ENCODE assay signal across 10 cellular contexts in the genomic region with DNA sequence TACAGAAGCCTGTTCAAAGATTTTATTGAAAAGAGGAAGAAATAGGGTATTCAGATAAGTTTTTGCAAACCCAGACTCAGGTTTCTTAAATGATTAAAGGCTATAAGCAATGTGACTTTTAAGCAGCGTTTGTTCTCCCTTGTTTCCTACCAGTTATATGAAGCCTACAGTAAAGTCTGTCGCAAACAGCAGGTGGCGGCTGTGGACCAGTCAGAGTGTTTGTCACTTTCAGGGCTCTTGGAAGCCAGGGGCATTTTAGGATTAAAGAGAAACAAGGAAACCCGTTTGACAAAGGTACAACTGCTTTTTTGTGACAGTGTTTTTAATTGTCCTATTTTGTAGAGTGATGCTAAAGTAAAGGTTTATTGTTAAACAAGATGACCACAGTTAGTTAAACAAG. TPM values are rescaled to one million over a fixed set of nuclear protein-coding genes. Genes with fewer than 3 reads are reported as not detected.
A peak's percentile ranks its signal among the peaks of the same experiment; 100 is the strongest.
DNase-seq lines count a peak whose midpoint lies in the region; ATAC-seq and TF ChIP-seq lines count a peak whose summit lies in the region.
"Had no signal": no experiment of that assay in that cellular context is flagged by ENCODE, and none has a peak within 500 bp of the region (broad histone marks: within the 10 kb centered on the region; RNA-seq: fewer than 3 reads in every experiment).

No MANE protein-coding gene starts in this region.

- H3K4me2 ChIP-seq in PC-3 (ENCODE audit: low read length) = no peak overlapping the region

- peak; percentile 46; the same call in 1 of the 2 replicates for TF ChIP-seq CTCF in PC-3 (conservative IDR thresholded peaks at IDR 0.05; ENCODE audit: low read depth, low read length)
- TF ChIP-seq CTCF in foreskin keratinocyte (conservative IDR thresholded peaks at IDR 0.05) = peak; percentile 47
- TF ChIP-seq CTCF in stomach (IDR thresholded peaks at IDR 0.05) = peak in 3 of 7 experiments; percentile 14 to 60 (median 56)

- BruUV-seq in PC-3 (replicated peaks; lab: Mats Ljungman, UMichigan) = no TSS peak

- H3K27me3 Mint-ChIP-seq in activated T-cell treated with anti-CD3 and anti-CD28 coated beads, Interleukin-2, amount 50 U/mL, for 4 hours (ENCODE audit: low read depth) = no peaks in the 10 kb centered on the region

- H3K4me1 ChIP-seq in PC-3 (ENCODE audit: insufficient read depth, low read length) (peaks cover 6% of the 10 kb centered on the region; the same call in 1 of the 2 replicates), foreskin keratinocyte (peaks cover 14% of the 10 kb centered on the region), stomach (peaks cover 10 to 27% (median 19%) of the 10 kb centered on the region in 4 donors)

- H3K27ac ChIP-seq in PC-3 (ENCODE audit: low read length) (no peak overlapping the region), foreskin keratinocyte (no peak overlapping the region), stomach (no peak overlapping the region)
- H3K27ac ChIP-seq: dorsolateral prefrontal cortex had no signal

- TF ChIP-seq EP300 in stomach (IDR thresholded peaks at IDR 0.05) = no peak

- no peak overlapping the region for H3K4me3 Mint-ChIP-seq in activated T-cell treated with anti-CD3 and anti-CD28 coated beads, Interleukin-2, amount 50 U/mL, for 4 hours

- H3K79me2 ChIP-seq in PC-3 (ENCODE audit: low read length) = 0 out of 2 replicates have a peak, but pooled peaks cover 4% of the 10 kb centered on the region

- H3K4me1 Mint-ChIP-seq in activated T-cell treated with anti-CD3 and anti-CD28 coated beads, Interleukin-2, amount 50 U/mL, for 4 hours (ENCODE audit: low read depth) = peaks cover 13% of the 10 kb centered on the region

- intact Hi-C loops in PC-3 (cut with micrococcal nuclease) (loop anchor here (5.0 kb wide), 3 partner anchors 41 to 261 kb away; a partner anchor contains a TSS), stomach (cut with DNase I; ENCODE audit: low total_unique reads) (no loop called here)

- H3K4me3 ChIP-seq in PC-3 (ENCODE audit: low read length) = no peak overlapping the region
- H3K4me3 ChIP-seq in stomach = no peak overlapping the region
- H3K4me3 ChIP-seq: dorsolateral prefrontal cortex had no signal

- peaks cover 2% of the 10 kb centered on the region for H3K36me3 Mint-ChIP-seq in activated T-cell treated with anti-CD3 and anti-CD28 coated beads, Interleukin-2, amount 50 U/mL, for 4 hours (ENCODE audit: insufficient read depth)

- no peak overlapping the region for H3K9ac ChIP-seq in PC-3 (ENCODE audit: low read length)

- H3K9me2 ChIP-seq in PC-3 (replicated peaks; ENCODE audit: low read length) = no peaks in the 10 kb centered on the region

- H4K20me1 ChIP-seq in PC-3 (ENCODE audit: low read length) = peaks cover 5% of the 10 kb centered on the region; the same call in 1 of the 2 replicates

- 42 to 56% (median 46%) methylated on average over 4 of the region's 4 CpGs for WGBS in stomach, 5 donors

- H3K27me3 ChIP-seq in PC-3 (ENCODE audit: low read length) (no peaks in the 10 kb centered on the region), foreskin keratinocyte (no peaks in the 10 kb centered on the region), stomach (no peaks in the 10 kb centered on the region)
- H3K27me3 ChIP-seq: dorsolateral prefrontal cortex had no signal

- ATAC-seq in PC-3 (no peak), foreskin keratinocyte (no peak), HG02973 (IDR thresholded peaks at IDR 0.05; ENCODE audit: unreplicated experiment) (no peak)
- ATAC-seq in activated T-cell treated with anti-CD3 and anti-CD28 coated beads, Interleukin-2, amount 50 U/mL, for 4 hours = no peak

- no peaks in the 10 kb centered on the region for H3F3A ChIP-seq in PC-3 (ENCODE audit: low read length, unreplicated experiment)

- no peaks in the 10 kb centered on the region for H3K9me3 Mint-ChIP-seq in activated T-cell treated with anti-CD3 and anti-CD28 coated beads, Interleukin-2, amount 50 U/mL, for 4 hours

- POLR2A ChIA-PET in PC-3 (lab: Charles Lee; ENCODE audit: unreplicated experiment) = no interaction called here

- H2AFZ ChIP-seq in PC-3 (ENCODE audit: low read length) = no peak overlapping the region

- DNase-seq in SIG-M5 treated with dmso at 0.1 percent for 504 hours (lab: John Stamatoyannopoulos, UW; ENCODE audit: unreplicated experiment) (peak; percentile 42), SIG-M5 (lab: John Stamatoyannopoulos, UW) (no peak), PC-3 (peak; percentile 25), foreskin keratinocyte (no peak), stomach (peak; percentile 64), NCI-H146 (lab: John Stamatoyannopoulos, UW) (no peak)
- no peak for DNase-seq in activated T-cell treated with anti-CD3 and anti-CD28 coated beads, Interleukin-2, amount 50 U/mL, for 4 hours
- DNase-seq: dorsolateral prefrontal cortex, nucleus accumbens had no signal

- H3K9me3 ChIP-seq in PC-3 (ENCODE audit: low read length) (no peaks in the 10 kb centered on the region), stomach (no peaks in the 10 kb centered on the region)

- no peak for TF ChIP-seq POLR2A in stomach (IDR thresholded peaks at IDR 0.05)

- H3K36me3 ChIP-seq in PC-3 (ENCODE audit: low read depth, low read length) = peaks cover 44% of the 10 kb centered on the region
- no peaks in the 10 kb centered on the region for H3K36me3 ChIP-seq in stomach

- CTCF ChIA-PET in PC-3 (lab: Charles Lee) = interaction anchor here (0.7 kb wide), 1 partner anchor 149 kb away, joined by 4 read pairs; no protein-coding TSS in a partner anchor

RNA-seq across cellular contexts. Expression of a gene that starts 7.7 kb away (rescaled TPM):
- total RNA-seq in PC-3 (2014; rRNA removed) = 19.6 and 23.8 TPM in 2 replicates
- total RNA-seq in foreskin keratinocyte = 26.4 and 28.4 TPM in 2 replicates
- polyA plus RNA-seq in foreskin keratinocyte = 21.6 and 22.4 TPM in 2 replicates
- total RNA-seq in stomach = 10 to 100 TPM; 14.3 to 40.8 (median 24.6) TPM
- 10 to 100 TPM; 11.2 to 20.0 (median 17.1) TPM for polyA plus RNA-seq in stomach
- 10 to 100 TPM; 46.5 to 61.9 (median 48.7) TPM for total RNA-seq in activated T-cell treated with anti-CD3 and anti-CD28 coated beads, Interleukin-2, amount 50 U/mL, for 4 hours

RNA-seq across cellular contexts. Expression of a gene that starts 13.6 kb away (rescaled TPM):
- total RNA-seq in PC-3 (2014; rRNA removed) = 48.9 and 58.3 TPM in 2 replicates
- total RNA-seq in foreskin keratinocyte = 60.7 and 68.9 TPM in 2 replicates
- polyA plus RNA-seq in foreskin keratinocyte = 31.9 and 41.0 TPM in 2 replicates
- 1 to 10 TPM in 4 of 5 donors, not detected in 1; 1.4 to 9.8 (median 4.5) TPM for total RNA-seq in stomach
- polyA plus RNA-seq in stomach = 1 to 10 TPM; 1.1 to 4.0 (median 3.1) TPM
- total RNA-seq in activated T-cell treated with anti-CD3 and anti-CD28 coated beads, Interleukin-2, amount 50 U/mL, for 4 hours = 10 to 100 TPM; 67.3 to 94.0 (median 83.6) TPM

Comparison
In these comparisons a context has a peak if more than half of its experiments do, and no peak if none do; other contexts are left out.
1. DNase-seq: peak in SIG-M5 treated with dmso at 0.1 percent for 504 hours (single experiment), PC-3 (single experiment) and stomach (single experiment); none in SIG-M5 (single experiment), foreskin keratinocyte (0 of 2), activated T-cell treated with anti-CD3 and anti-CD28 coated beads, Interleukin-2, amount 50 U/mL, for 4 hours (single experiment) and NCI-H146 (single experiment).